12 cellular contexts compared by ENCODE assay signal in the genomic region with DNA sequence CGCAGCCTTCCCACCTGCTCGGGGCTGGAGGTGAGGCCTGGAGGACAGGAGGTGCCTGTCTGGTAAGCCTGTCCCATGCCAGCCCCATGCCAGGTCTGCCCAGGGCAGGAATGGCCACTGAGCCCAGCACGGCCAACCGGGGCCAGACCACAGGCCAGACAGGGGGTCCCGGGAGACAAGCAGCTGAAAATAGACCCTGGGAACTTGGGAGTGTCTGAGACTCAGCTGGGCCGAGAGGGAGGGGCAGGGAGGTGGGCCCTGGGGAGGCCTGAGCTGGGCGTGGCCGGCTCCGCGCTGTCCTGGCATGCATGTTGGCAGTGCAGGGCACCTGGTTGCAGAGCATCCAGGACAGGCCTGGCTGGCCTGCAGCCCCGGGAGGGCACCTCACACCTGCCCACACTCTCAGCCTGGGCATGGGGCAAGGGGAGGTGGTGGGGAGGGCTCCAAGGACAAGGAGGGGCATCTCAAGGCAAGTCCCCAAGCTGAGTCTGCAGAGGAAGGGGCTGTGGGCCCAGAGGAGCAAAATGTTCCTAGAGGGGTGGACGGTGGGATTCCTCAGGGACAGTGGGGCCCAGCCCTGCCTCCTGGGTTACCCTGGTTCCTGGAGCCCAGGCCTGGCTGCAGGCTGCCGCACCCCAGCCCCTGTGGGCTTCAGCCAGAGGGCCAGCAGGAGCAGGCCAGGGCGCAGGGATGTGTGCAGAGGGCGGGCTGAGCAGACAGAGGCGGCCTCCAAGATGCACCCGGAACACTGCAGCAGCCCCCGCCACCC. TPM values are rescaled to one million over a fixed set of nuclear protein-coding genes. Genes with fewer than 3 reads are reported as not detected.
DNase-seq lines count a peak whose midpoint lies in the region; ATAC-seq and TF ChIP-seq lines count a peak whose summit lies in the region.
"Had no signal": no experiment of that assay in that cellular context is flagged by ENCODE, and none has a peak within 500 bp of the region (broad histone marks: within the 10 kb centered on the region; RNA-seq: fewer than 3 reads in every experiment).

No MANE protein-coding gene starts in this region.

- no peaks in the 10 kb centered on the region for H3K9me3 ChIP-seq in subcutaneous abdominal adipose tissue (ENCODE audit: control insufficient read depth in 5 of 5, low read length in 5 of 5)
- H3K9me3 ChIP-seq: testis had no signal

- H3K27ac Mint-ChIP-seq in T-helper 1 cell treated with Interleukin-12 subunit alpha and Interleukin-12 subunit beta and Interleukin-4 antibody, amounts not matched to agents 30 μg/mL and 1 μg/mL, for 36 hours, result peak overlapping the region; percentile 49
- H3K27ac Mint-ChIP-seq in activated naive CD8-positive, alpha-beta T cell treated with anti-CD3 and anti-CD28 coated beads, Interleukin-2, amount 50 U/mL, for 24 hours, result peak overlapping the region; percentile 11

- no peaks in the 10 kb centered on the region for H3K36me3 Mint-ChIP-seq in T-helper 1 cell treated with Interleukin-12 subunit alpha and Interleukin-12 subunit beta and Interleukin-4 antibody, amounts not matched to agents 30 μg/mL and 1 μg/mL, for 36 hours (ENCODE audit: low read depth)
- H3K36me3 Mint-ChIP-seq in activated naive CD8-positive, alpha-beta T cell treated with anti-CD3 and anti-CD28 coated beads, Interleukin-2, amount 50 U/mL, for 24 hours (ENCODE audit: low read depth), result no peaks in the 10 kb centered on the region

- no peak for TF ChIP-seq POLR2A in lower leg skin (IDR thresholded peaks at IDR 0.05)

- H3K36me3 ChIP-seq in subcutaneous abdominal adipose tissue (ENCODE audit: control insufficient read depth in 5 of 5, insufficient read depth in 5 of 5, low read length in 5 of 5), result peaks cover 0 to 9% (median 6%) of the 10 kb centered on the region in 5 donors

- peaks cover 0 to 13% (median 2%) of the 10 kb centered on the region in 5 donors for H3K27me3 ChIP-seq in subcutaneous abdominal adipose tissue (ENCODE audit: control insufficient read depth in 5 of 5, insufficient read depth in 4 of 5, low read length in 5 of 5)
- H3K27me3 ChIP-seq: testis had no signal

- no peaks in the 10 kb centered on the region for H3K9me3 Mint-ChIP-seq in T-helper 1 cell treated with Interleukin-12 subunit alpha and Interleukin-12 subunit beta and Interleukin-4 antibody, amounts not matched to agents 30 μg/mL and 1 μg/mL, for 36 hours
- H3K9me3 Mint-ChIP-seq in activated naive CD8-positive, alpha-beta T cell treated with anti-CD3 and anti-CD28 coated beads, Interleukin-2, amount 50 U/mL, for 24 hours, result no peaks in the 10 kb centered on the region

- H3K4me1 Mint-ChIP-seq in T-helper 1 cell treated with Interleukin-12 subunit alpha and Interleukin-12 subunit beta and Interleukin-4 antibody, amounts not matched to agents 30 μg/mL and 1 μg/mL, for 36 hours (ENCODE audit: low read depth), result peaks cover 22% of the 10 kb centered on the region
- peaks cover 59% of the 10 kb centered on the region for H3K4me1 Mint-ChIP-seq in activated naive CD8-positive, alpha-beta T cell treated with anti-CD3 and anti-CD28 coated beads, Interleukin-2, amount 50 U/mL, for 24 hours

- intact Hi-C loops in lower leg skin (cut with DNase I; ENCODE audit: low total_unique reads), result no loop called here

- H3K4me3 ChIP-seq in lower leg skin (ENCODE audit: low read depth, poor library complexity, severe bottlenecking) (no peak overlapping the region), subcutaneous abdominal adipose tissue (ENCODE audit: low read depth in 1 of 5, low read length in 5 of 5) (no peak overlapping the region)
- H3K4me3 ChIP-seq: testis had no signal

- ATAC-seq in activated naive CD8-positive, alpha-beta T cell treated with anti-CD3 and anti-CD28 coated beads, Interleukin-2, amount 50 U/mL, for 24 hours, result no peak
- no peak for ATAC-seq in GM21423 (IDR thresholded peaks at IDR 0.05; ENCODE audit: unreplicated experiment)

- H3K9ac ChIP-seq in subcutaneous abdominal adipose tissue (ENCODE audit: low read length in 5 of 5), result peak overlapping the region in 3 of 5 donors; percentile 13 to 59 (median 14)

- WGBS in lower leg skin, 2 donors, result 10 to 19% methylated on average over 15 to 17 of the region's 18 CpGs

- H3K27ac ChIP-seq in subcutaneous abdominal adipose tissue (ENCODE audit: low read depth, low read length), result peak overlapping the region; percentile 85

- peaks cover 17% of the 10 kb centered on the region for H3K27me3 Mint-ChIP-seq in T-helper 1 cell treated with Interleukin-12 subunit alpha and Interleukin-12 subunit beta and Interleukin-4 antibody, amounts not matched to agents 30 μg/mL and 1 μg/mL, for 36 hours (ENCODE audit: low read depth)
- peaks cover 9% of the 10 kb centered on the region for H3K27me3 Mint-ChIP-seq in activated naive CD8-positive, alpha-beta T cell treated with anti-CD3 and anti-CD28 coated beads, Interleukin-2, amount 50 U/mL, for 24 hours

- DNase-seq in T-helper 1 cell (no peak), lower leg skin (ENCODE audit: low spot score in 2 of 2) (peak; percentile 18 to 93), HuH-7 (ENCODE audit: low spot score) (no peak), OCI-M2 (lab: John Stamatoyannopoulos, UW; ENCODE audit: unreplicated experiment) (no peak)
- no peak for DNase-seq in activated naive CD8-positive, alpha-beta T cell treated with anti-CD3 and anti-CD28 coated beads, Interleukin-2, amount 50 U/mL, for 24 hours
- DNase-seq: NCI-H748 treated with DMSO at 0.1 percent for 48 hours, T1000, testis had no signal

- TF ChIP-seq CTCF in lower leg skin (IDR thresholded peaks at IDR 0.05), result no peak

- peaks cover 18 to 87% (median 82%) of the 10 kb centered on the region in 5 donors for H3K4me1 ChIP-seq in subcutaneous abdominal adipose tissue (ENCODE audit: control insufficient read depth in 5 of 5, insufficient read depth in 5 of 5, low read length in 5 of 5)

- H3K4me3 Mint-ChIP-seq in T-helper 1 cell treated with Interleukin-12 subunit alpha and Interleukin-12 subunit beta and Interleukin-4 antibody, amounts not matched to agents 30 μg/mL and 1 μg/mL, for 36 hours, result no peak overlapping the region
- H3K4me3 Mint-ChIP-seq in activated naive CD8-positive, alpha-beta T cell treated with anti-CD3 and anti-CD28 coated beads, Interleukin-2, amount 50 U/mL, for 24 hours, result no peak overlapping the region

RNA-seq across cellular contexts. Expression of a gene that starts 3.2 kb away (rescaled TPM):
- 100 to 1,000 TPM in 1 of 4 donors, 10 to 100 TPM in 3; 13.1 to 103 (median 63.2) TPM for total RNA-seq in lower leg skin
- total RNA-seq: lung microvascular endothelial cell had no signal

RNA-seq across cellular contexts. Expression of a gene that starts 7.6 kb away (rescaled TPM):
- 10 to 100 TPM in 1 of 4 donors, 1 to 10 TPM in 3; 2.8 to 16.9 (median 5.4) TPM for total RNA-seq in lower leg skin

RNA-seq across cellular contexts. Expression of a gene that starts 8.9 kb away (rescaled TPM):
- total RNA-seq in lower leg skin, result 100 to 1,000 TPM; 103 to 203 (median 141) TPM

RNA-seq across cellular contexts. Expression of a gene that starts 42.9 kb away (rescaled TPM):
- 1 to 10 TPM in 3 of 4 donors, under 1 TPM in 1; 0.99 to 5.4 (median 4.0) TPM for total RNA-seq in lower leg skin

Comparison
In these comparisons a context has a peak if more than half of its experiments do, and no peak if none do; other contexts are left out.
1. DNase-seq: peak in lower leg skin (2 of 2); none in T-helper 1 cell (0 of 5), activated naive CD8-positive, alpha-beta T cell treated with anti-CD3 and anti-CD28 coated beads, Interleukin-2, amount 50 U/mL, for 24 hours (single experiment), HuH-7 (single experiment) and OCI-M2 (single experiment).